1 cellular context compared by ENCODE assay signal in genomic region chr3:36765104-36765503, GRCh38.
TF ChIP-seq lines count a peak whose summit lies in the region.

No MANE protein-coding gene starts in this region.

TF ChIP-seq in H1, 55 proteins besides CTCF, POLR2A, EP300 and RAD21:
- no peak for TF ChIP-seq RNF2 (IDR thresholded peaks at IDR 0.05; ENCODE audit: borderline replicate concordance, low read depth, low read length, missing control alignments, poor library complexity, severe bottlenecking)
- no peak for TF ChIP-seq KDM1A (IDR thresholded peaks at IDR 0.05; ENCODE audit: borderline replicate concordance, low read length)
- no peak for TF ChIP-seq ATF2 (IDR thresholded peaks at IDR 0.05; ENCODE audit: low read length)
- no peak for TF ChIP-seq POLR2AphosphoS5 (IDR thresholded peaks at IDR 0.05; ENCODE audit: low read depth, low read length)
- no peak for TF ChIP-seq TAF1 (IDR thresholded peaks at IDR 0.05; ENCODE audit: low read depth, low read length)
- TF ChIP-seq BCL11A (IDR thresholded peaks at IDR 0.05; ENCODE audit: low read depth in 2 of 2, low read length in 2 of 2), result no peak
- no peak for TF ChIP-seq GABPA (IDR thresholded peaks at IDR 0.05; ENCODE audit: borderline replicate concordance, insufficient read depth, low read length)
- no peak for TF ChIP-seq CHD7 (IDR thresholded peaks at IDR 0.05; ENCODE audit: insufficient replicate concordance, low read length)
- TF ChIP-seq SAP30 (IDR thresholded peaks at IDR 0.05; ENCODE audit: insufficient read depth, insufficient replicate concordance, low read length), result no peak
- TF ChIP-seq BRCA1 (IDR thresholded peaks at IDR 0.05; ENCODE audit: low read depth, low read length), result no peak
- no peak for TF ChIP-seq RXRA (IDR thresholded peaks at IDR 0.05; ENCODE audit: insufficient read depth, low read depth, low read length)
- no peak for TF ChIP-seq SP4 (IDR thresholded peaks at IDR 0.05; ENCODE audit: low read length)
- TF ChIP-seq SIN3A (conservative IDR thresholded peaks at IDR 0.05 in 1 of 2, IDR thresholded peaks at IDR 0.05 in 1 of 2; ENCODE audit: low read depth in 1 of 2, low read length in 2 of 2), result no peak
- TF ChIP-seq SUZ12 (IDR thresholded peaks at IDR 0.05; ENCODE audit: low read length), result no peak
- no peak for TF ChIP-seq HDAC6 (IDR thresholded peaks at IDR 0.05; ENCODE audit: low read depth, low read length)
